In the genomic region with DNA sequence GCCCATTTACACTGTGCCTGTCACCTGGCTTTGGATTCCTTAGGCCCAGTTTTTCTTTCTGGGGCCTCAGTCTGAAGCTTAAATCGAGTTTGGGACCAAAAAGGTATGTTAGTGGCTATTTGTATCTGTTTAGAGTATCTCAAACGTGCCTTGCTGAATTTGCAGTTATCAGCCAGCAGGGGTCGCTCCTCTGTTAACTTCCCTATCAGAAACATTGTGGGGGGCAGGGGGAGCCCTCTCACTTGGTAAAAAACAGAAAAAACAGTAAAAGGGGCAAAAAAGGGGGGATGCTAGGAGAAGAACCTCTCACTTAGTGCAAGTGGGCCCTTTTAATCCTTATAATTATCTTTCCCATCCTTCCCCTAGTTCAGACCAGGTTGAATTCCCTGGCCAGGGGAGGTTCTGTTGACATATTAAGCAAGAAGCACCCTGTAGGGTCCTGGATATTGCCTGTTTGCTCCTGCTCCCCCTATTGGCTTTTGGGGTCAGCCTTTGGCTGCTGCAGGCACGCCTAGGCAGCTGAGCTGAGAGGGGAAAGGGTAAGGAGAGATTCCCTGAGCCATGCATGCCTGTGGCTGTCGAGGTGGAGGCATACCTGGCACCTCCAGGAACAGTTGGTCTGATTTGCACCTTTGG, we compare ENCODE assay signal across 10 cellular contexts. TPM values are rescaled to one million over a fixed set of nuclear protein-coding genes. Genes with fewer than 3 reads are reported as not detected.
DNase-seq lines count a peak whose midpoint lies in the region; ATAC-seq and TF ChIP-seq lines count a peak whose summit lies in the region.
"Had no signal": no experiment of that assay in that cellular context is flagged by ENCODE, and none has a peak within 500 bp of the region (broad histone marks: within the 10 kb centered on the region; RNA-seq: fewer than 3 reads in every experiment).

No MANE protein-coding gene starts in this region.

- no peak overlapping the region for H3K27ac Mint-ChIP-seq in type B pancreatic cell
- no peak overlapping the region for H3K27ac Mint-ChIP-seq in stimulated activated effector memory CD8-positive, alpha-beta T cell treated with anti-CD3 and anti-CD28 coated beads, Interleukin-12 subunit alpha, Interleukin-12 subunit beta, amount 100 ng/mL, for 72 hours

- no peaks in the 10 kb centered on the region for H3K9me3 Mint-ChIP-seq in type B pancreatic cell
- H3K9me3 Mint-ChIP-seq in stimulated activated effector memory CD8-positive, alpha-beta T cell treated with anti-CD3 and anti-CD28 coated beads, Interleukin-12 subunit alpha, Interleukin-12 subunit beta, amount 100 ng/mL, for 72 hours = no peaks in the 10 kb centered on the region

- no peaks in the 10 kb centered on the region for H3F3A ChIP-seq in SU-DHL-6 (ENCODE audit: insufficient read depth)

- H3K36me3 Mint-ChIP-seq in type B pancreatic cell = no peaks in the 10 kb centered on the region
- no peaks in the 10 kb centered on the region for H3K36me3 Mint-ChIP-seq in stimulated activated effector memory CD8-positive, alpha-beta T cell treated with anti-CD3 and anti-CD28 coated beads, Interleukin-12 subunit alpha, Interleukin-12 subunit beta, amount 100 ng/mL, for 72 hours

- ATAC-seq in heart right ventricle = no peak
- no peak for ATAC-seq in right cardiac atrium
- ATAC-seq in activated CD4-positive, CD25-positive, alpha-beta regulatory T cell treated with anti-CD3 and anti-CD28 coated beads, Interleukin-2, amount 50 U/mL, for 24 hours = no peak
- ATAC-seq in stimulated activated effector memory CD8-positive, alpha-beta T cell treated with anti-CD3 and anti-CD28 coated beads, Interleukin-12 subunit alpha, Interleukin-12 subunit beta, amount 100 ng/mL, for 72 hours = no peak
- ATAC-seq in GM21786 (IDR thresholded peaks at IDR 0.05; ENCODE audit: unreplicated experiment) = no peak
- ATAC-seq: mucosa of descending colon had no signal

- H3K9me3 ChIP-seq in heart right ventricle (no peaks in the 10 kb centered on the region), right cardiac atrium (ENCODE audit: control insufficient read depth, low read length) (no peaks in the 10 kb centered on the region), SU-DHL-6 (ENCODE audit: insufficient read depth, low read length) (no peaks in the 10 kb centered on the region)
- H3K9me3 ChIP-seq: mucosa of descending colon had no signal

- no peaks in the 10 kb centered on the region for H3K27me3 Mint-ChIP-seq in type B pancreatic cell

- 58 to 64% methylated on average over 5 of the region's 5 CpGs for WGBS in heart right ventricle, 2 donors
- WGBS in right cardiac atrium = 57% methylated on average over 5 of the region's 5 CpGs

- H3K27me3 ChIP-seq in heart right ventricle (no peaks in the 10 kb centered on the region), right cardiac atrium (ENCODE audit: control insufficient read depth, insufficient read depth) (no peaks in the 10 kb centered on the region), SU-DHL-6 (ENCODE audit: low read length) (no peaks in the 10 kb centered on the region)

- H3K79me2 ChIP-seq in SU-DHL-6 (ENCODE audit: insufficient read depth, low read length) = no peaks in the 10 kb centered on the region

- H3K4me3 ChIP-seq in heart right ventricle (no peak overlapping the region), right cardiac atrium (ENCODE audit: low read length) (no peak overlapping the region), SU-DHL-6 (ENCODE audit: insufficient read depth, low read length, poor library complexity, severe bottlenecking) (no peak overlapping the region), fibroblast of mammary gland (ENCODE audit: control insufficient read depth, low read depth, low read length) (no peak overlapping the region)
- H3K4me3 ChIP-seq: mucosa of descending colon had no signal

- TF ChIP-seq CTCF in heart right ventricle (IDR thresholded peaks at IDR 0.05) (peak in 8 of 9 donors; percentile 10 to 55 (median 45)), SU-DHL-6 (IDR thresholded peaks at IDR 0.05; ENCODE audit: insufficient read depth, low read length, poor library complexity, severe bottlenecking) (peak; percentile 57), fibroblast of mammary gland (conservative IDR thresholded peaks at IDR 0.05; ENCODE audit: control insufficient read depth, insufficient read depth, low read depth, low read length) (peak; percentile 59), type B pancreatic cell (conservative IDR thresholded peaks at IDR 0.05) (peak; percentile 72)

- H3K4me1 ChIP-seq in heart right ventricle (peaks cover 0 to 7% (median 0%) of the 10 kb centered on the region in 9 donors), right cardiac atrium (ENCODE audit: control insufficient read depth, insufficient read depth, low read length) (no peaks in the 10 kb centered on the region)

- no peak overlapping the region for H3K4me3 Mint-ChIP-seq in type B pancreatic cell
- H3K4me3 Mint-ChIP-seq in stimulated activated effector memory CD8-positive, alpha-beta T cell treated with anti-CD3 and anti-CD28 coated beads, Interleukin-12 subunit alpha, Interleukin-12 subunit beta, amount 100 ng/mL, for 72 hours = no peak overlapping the region

- no peak overlapping the region for H3K9ac ChIP-seq in SU-DHL-6 (ENCODE audit: low read length)

- DNase-seq in heart right ventricle = no peak
- no peak for DNase-seq in right cardiac atrium
- peak; percentile 21 for DNase-seq in fibroblast of mammary gland (ENCODE audit: low read depth)
- no peak for DNase-seq in type B pancreatic cell (ENCODE audit: extremely low spot score, unreplicated experiment)
- no peak for DNase-seq in stimulated activated effector memory CD8-positive, alpha-beta T cell treated with anti-CD3 and anti-CD28 coated beads, Interleukin-12 subunit alpha, Interleukin-12 subunit beta, amount 100 ng/mL, for 72 hours (ENCODE audit: low spot score in 2 of 2)
- DNase-seq: mucosa of descending colon had no signal

- H3K4me1 Mint-ChIP-seq in type B pancreatic cell (ENCODE audit: unreplicated experiment) = no peaks in the 10 kb centered on the region
- H3K4me1 Mint-ChIP-seq in stimulated activated effector memory CD8-positive, alpha-beta T cell treated with anti-CD3 and anti-CD28 coated beads, Interleukin-12 subunit alpha, Interleukin-12 subunit beta, amount 100 ng/mL, for 72 hours = no peaks in the 10 kb centered on the region

- H3K4me2 ChIP-seq in SU-DHL-6 (ENCODE audit: low read depth, low read length, poor library complexity, severe bottlenecking) = no peak overlapping the region

- no peaks in the 10 kb centered on the region for H3K9me2 ChIP-seq in SU-DHL-6 (replicated peaks; ENCODE audit: insufficient read depth, low read length)

- H3K27ac ChIP-seq in heart right ventricle = no peak overlapping the region
- H3K27ac ChIP-seq in right cardiac atrium (ENCODE audit: low read length) = no peak overlapping the region
- H3K27ac ChIP-seq in SU-DHL-6 (ENCODE audit: low read depth, low read length) = no peak overlapping the region
- H3K27ac ChIP-seq: HL-60 had no signal

- H3K36me3 ChIP-seq in heart right ventricle (no peaks in the 10 kb centered on the region), SU-DHL-6 (ENCODE audit: low read length) (no peaks in the 10 kb centered on the region)

- H2AFZ ChIP-seq in SU-DHL-6 (ENCODE audit: low read depth, low read length, severe bottlenecking) = no peak overlapping the region

- no peaks in the 10 kb centered on the region for H4K20me1 ChIP-seq in SU-DHL-6 (ENCODE audit: low read depth, low read length)

- intact Hi-C loops in heart right ventricle (cut with DNase I) (no loop called here), right cardiac atrium (cut with DNase I) (no loop called here)

RNA-seq across cellular contexts. Expression of gene IFIH1, which starts 8.8 kb away (rescaled TPM):
- total RNA-seq in heart right ventricle (10 to 100 TPM in 2 of 10 donors, 1 to 10 TPM in 8; 4.0 to 22.1 (median 6.5) TPM), right cardiac atrium (10 to 100 TPM in 2 of 4 donors, 1 to 10 TPM in 2; 8.1 to 11.8 (median 10.0) TPM), type B pancreatic cell (ENCODE audit: low replicate concordance) (10.4 and 17.5 TPM in 2 replicates)
- polyA plus RNA-seq in heart right ventricle (1 to 10 TPM; 3.5 to 5.8 TPM), right cardiac atrium (6.6 TPM)

RNA-seq across cellular contexts. Expression of gene GCA, which starts 16.7 kb away (rescaled TPM):
- total RNA-seq in heart right ventricle (10 to 100 TPM in 1 of 10 donors, 1 to 10 TPM in 9; 3.1 to 19.4 (median 6.6) TPM), right cardiac atrium (10 to 100 TPM in 3 of 4 donors, 1 to 10 TPM in 1; 9.9 to 13.7 (median 13.2) TPM), type B pancreatic cell (ENCODE audit: low replicate concordance) (21.1 and 30.4 TPM in 2 replicates)
- polyA plus RNA-seq in heart right ventricle (1 to 10 TPM; 7.3 to 7.8 TPM), right cardiac atrium (7.7 TPM)
